21 cellular contexts compared by ENCODE assay signal in the genomic region with DNA sequence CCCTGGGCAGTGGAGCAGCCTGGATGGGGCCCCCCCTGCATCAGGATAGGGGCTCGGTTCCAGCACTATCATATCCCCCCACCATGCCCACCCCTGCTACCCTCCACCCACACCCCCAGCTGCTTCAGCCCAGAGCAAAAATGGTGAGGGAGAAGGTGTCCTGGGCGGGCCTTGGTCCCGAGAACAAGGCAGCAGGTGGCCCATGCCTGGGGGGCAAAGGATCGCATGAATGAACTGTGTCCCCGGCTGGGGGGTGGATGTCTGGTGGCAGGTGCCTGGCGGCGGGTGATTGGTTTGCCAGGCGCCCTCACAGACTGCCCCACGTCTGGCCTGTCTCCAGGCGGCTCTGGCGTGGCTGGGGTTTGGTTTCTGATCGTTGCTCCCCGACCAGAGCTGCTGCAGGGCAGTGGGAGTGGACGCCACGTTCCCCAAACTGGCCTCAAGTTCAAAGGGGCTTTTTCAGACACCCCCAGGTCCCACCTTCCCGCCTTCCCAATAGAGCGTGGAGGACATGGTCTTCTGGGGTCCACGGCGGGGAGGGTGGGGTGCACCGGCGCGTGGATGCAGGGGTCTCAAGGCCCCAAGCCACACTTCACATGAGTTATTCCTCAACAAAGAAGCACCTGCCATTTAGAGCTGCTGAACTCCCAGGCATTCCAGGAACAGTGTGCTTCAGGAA. TPM values are rescaled to one million over a fixed set of nuclear protein-coding genes. Genes with fewer than 3 reads are reported as not detected.
DNase-seq lines count a peak whose midpoint lies in the region; ATAC-seq and TF ChIP-seq lines count a peak whose summit lies in the region.
"Had no signal": no experiment of that assay in that cellular context is flagged by ENCODE, and none has a peak within 500 bp of the region (broad histone marks: within the 10 kb centered on the region; RNA-seq: fewer than 3 reads in every experiment).

No MANE protein-coding gene starts in this region.

- ATAC-seq in stimulated activated effector memory CD8-positive, alpha-beta T cell treated with anti-CD3 and anti-CD28 coated beads, Interleukin-12 subunit alpha, Interleukin-12 subunit beta, amount 100 ng/mL, for 72 hours: no peak
- ATAC-seq: activated T-helper 17 cell treated with anti-CD3 and anti-CD28 coated beads, Interleukin-2, amount 50 U/mL, for 72 hours; stimulated activated memory B cell treated with anti-CD40 and anti-IgM and Interleukin-4, amounts not matched to agents 10 μg/mL and 1 μg/mL and 100 μg/mL, for 72 hours had no signal

- no peak overlapping the region for H2BK15ac ChIP-seq in neuronal stem cell (ENCODE audit: low read length)

- no peak overlapping the region for H4K8ac ChIP-seq in neuronal stem cell (ENCODE audit: low read depth, low read length)

- no peaks in the 10 kb centered on the region for H3K9me3 Mint-ChIP-seq in stimulated activated effector memory CD8-positive, alpha-beta T cell treated with anti-CD3 and anti-CD28 coated beads, Interleukin-12 subunit alpha, Interleukin-12 subunit beta, amount 100 ng/mL, for 72 hours
- H3K9me3 Mint-ChIP-seq: activated T-helper 17 cell treated with anti-CD3 and anti-CD28 coated beads, Interleukin-2, amount 50 U/mL, for 72 hours; stimulated activated memory B cell treated with anti-CD40 and anti-IgM and Interleukin-4, amounts not matched to agents 10 μg/mL and 1 μg/mL and 100 μg/mL, for 72 hours had no signal

- no peak overlapping the region for H3K27ac Mint-ChIP-seq in stimulated activated effector memory CD8-positive, alpha-beta T cell treated with anti-CD3 and anti-CD28 coated beads, Interleukin-12 subunit alpha, Interleukin-12 subunit beta, amount 100 ng/mL, for 72 hours
- H3K27ac Mint-ChIP-seq: activated T-helper 17 cell treated with anti-CD3 and anti-CD28 coated beads, Interleukin-2, amount 50 U/mL, for 72 hours; stimulated activated memory B cell treated with anti-CD40 and anti-IgM and Interleukin-4, amounts not matched to agents 10 μg/mL and 1 μg/mL and 100 μg/mL, for 72 hours had no signal

- H2BK5ac ChIP-seq in neuronal stem cell (ENCODE audit: low read length): no peak overlapping the region

- H3K27me3 ChIP-seq in neuronal stem cell (ENCODE audit: control insufficient read depth in 3 of 3, insufficient read depth in 3 of 3, low read depth in 1 of 3, low read length in 3 of 3): peaks cover 0 to 2% (median 0%) of the 10 kb centered on the region in 3 experiments
- H3K27me3 ChIP-seq: hepatocyte had no signal

- H3K9ac ChIP-seq in neuronal stem cell (ENCODE audit: low read depth, low read length, poor library complexity): no peak overlapping the region

- H3K79me1 ChIP-seq in neuronal stem cell (ENCODE audit: low read depth, low read length): no peaks in the 10 kb centered on the region

- no CpG with 5 or more reads among the region's 22 CpGs for WGBS in neuronal stem cell (ENCODE audit: extremely low coverage in 2 of 2, insufficient read length in 2 of 2, insufficient replicate concordance in 1 of 2), 2 donors

- H2BK120ac ChIP-seq in neuronal stem cell (ENCODE audit: low read depth, low read length): no peak overlapping the region

- no peak overlapping the region for H3K4ac ChIP-seq in neuronal stem cell (ENCODE audit: low read length)

- peak overlapping the region; percentile 61 for H3K27ac ChIP-seq in VCaP
- no peak overlapping the region for H3K27ac ChIP-seq in neuronal stem cell (replicated peaks; ENCODE audit: low read length)
- H3K27ac ChIP-seq: transverse colon had no signal

- TF ChIP-seq CTCF in VCaP (conservative IDR thresholded peaks at IDR 0.05): no peak

- peaks cover 14 to 25% of the 10 kb centered on the region in 2 donors for H3K4me1 ChIP-seq in neuronal stem cell (ENCODE audit: control insufficient read depth in 2 of 2, insufficient read depth in 1 of 2, low read depth in 1 of 2, low read length in 2 of 2)

- no peaks in the 10 kb centered on the region for H3K36me3 ChIP-seq in neuronal stem cell (replicated peaks in 1 of 2; ENCODE audit: control insufficient read depth in 2 of 2, insufficient read depth in 2 of 2, low read length in 2 of 2)
- H3K36me3 ChIP-seq: transverse colon had no signal

- no peaks in the 10 kb centered on the region for H3K9me3 ChIP-seq in neuronal stem cell (replicated peaks in 1 of 2; ENCODE audit: control insufficient read depth in 2 of 2, insufficient read depth in 1 of 2, low read depth in 1 of 2, low read length in 2 of 2)
- H3K9me3 ChIP-seq: A549, transverse colon had no signal

- H2AFZ ChIP-seq in neuronal stem cell (ENCODE audit: low read length): no peak overlapping the region
- H2AFZ ChIP-seq: hepatocyte had no signal

- H3K14ac ChIP-seq in neuronal stem cell (ENCODE audit: low read length): no peak overlapping the region

- no peak overlapping the region for H2AK5ac ChIP-seq in neuronal stem cell (ENCODE audit: low read depth, low read length)

- no peak overlapping the region for H2BK12ac ChIP-seq in neuronal stem cell (ENCODE audit: low read length)

- no peak overlapping the region for H3K4me3 ChIP-seq in neuronal stem cell (ENCODE audit: low read length in 2 of 2)
- H3K4me3 ChIP-seq: A549, hepatocyte, transverse colon had no signal

- intact Hi-C loops in head of caudate nucleus (cut with DNase I): no loop called here

- peak overlapping the region; percentile 51 for H3K18ac ChIP-seq in neuronal stem cell (ENCODE audit: low read length)

- DNase-seq in NCI-H1417 (lab: John Stamatoyannopoulos, UW) (peak in 2 of 3 experiments; percentile 68 to 73), NCI-H1417 treated with DMSO at 0.1 percent for 48 hours (lab: John Stamatoyannopoulos, UW) (no peak), NCI-H1694 (lab: John Stamatoyannopoulos, UW) (peak; percentile 59), neuronal stem cell (ENCODE audit: low spot score) (no peak), head of caudate nucleus (no peak), A172 (ENCODE audit: low spot score) (no peak)
- no peak for DNase-seq in stimulated activated effector memory CD8-positive, alpha-beta T cell treated with anti-CD3 and anti-CD28 coated beads, Interleukin-12 subunit alpha, Interleukin-12 subunit beta, amount 100 ng/mL, for 72 hours (ENCODE audit: low spot score in 2 of 2)
- DNase-seq: activated CD4-positive, CD25-positive, alpha-beta regulatory T cell; central memory CD4-positive, alpha-beta T cell; effector memory CD4-positive, alpha-beta T cell; T-helper 1 cell had no signal

- no peak overlapping the region for H3K4me2 ChIP-seq in neuronal stem cell (ENCODE audit: insufficient read depth, low read length, poor library complexity, severe bottlenecking)
- H3K4me2 ChIP-seq: hepatocyte had no signal

- H3K4me3 Mint-ChIP-seq in stimulated activated effector memory CD8-positive, alpha-beta T cell treated with anti-CD3 and anti-CD28 coated beads, Interleukin-12 subunit alpha, Interleukin-12 subunit beta, amount 100 ng/mL, for 72 hours: no peak overlapping the region
- H3K4me3 Mint-ChIP-seq: activated T-helper 17 cell treated with anti-CD3 and anti-CD28 coated beads, Interleukin-2, amount 50 U/mL, for 72 hours; stimulated activated memory B cell treated with anti-CD40 and anti-IgM and Interleukin-4, amounts not matched to agents 10 μg/mL and 1 μg/mL and 100 μg/mL, for 72 hours had no signal

- no peak overlapping the region for H4K91ac ChIP-seq in neuronal stem cell (ENCODE audit: low read depth, low read length, poor library complexity)

- no peaks in the 10 kb centered on the region for H3K36me3 Mint-ChIP-seq in stimulated activated effector memory CD8-positive, alpha-beta T cell treated with anti-CD3 and anti-CD28 coated beads, Interleukin-12 subunit alpha, Interleukin-12 subunit beta, amount 100 ng/mL, for 72 hours
- H3K36me3 Mint-ChIP-seq: stimulated activated memory B cell treated with anti-CD40 and anti-IgM and Interleukin-4, amounts not matched to agents 10 μg/mL and 1 μg/mL and 100 μg/mL, for 72 hours had no signal

- peaks cover 30% of the 10 kb centered on the region for H3K4me1 Mint-ChIP-seq in stimulated activated effector memory CD8-positive, alpha-beta T cell treated with anti-CD3 and anti-CD28 coated beads, Interleukin-12 subunit alpha, Interleukin-12 subunit beta, amount 100 ng/mL, for 72 hours

- no peak overlapping the region for H3K23ac ChIP-seq in neuronal stem cell (ENCODE audit: low read depth, low read length, poor library complexity)

RNA-seq across cellular contexts. Expression of gene UTS2R, which starts 12.6 kb away (rescaled TPM):
- polyA plus RNA-seq in neuronal stem cell (2013, experiment 1 of 2): 0.11 TPM
- polyA plus RNA-seq in neuronal stem cell (2013, experiment 2 of 2): 0.12 TPM
- not detected in 2 replicates for total RNA-seq in A172 (2014; rRNA removed; shearing (Covaris generic))
- total RNA-seq: activated CD8-positive, alpha-beta memory T cell treated with anti-CD3 and anti-CD28 coated beads for 36 hours; Daoy; mucosa of gallbladder; omental fat pad had no signal
- polyA plus RNA-seq: A549, hepatocyte had no signal

RNA-seq across cellular contexts. Expression of gene TEX19, which starts 25.1 kb away (rescaled TPM):
- polyA plus RNA-seq in neuronal stem cell (2013, experiment 1 of 2): 0.28 TPM
- polyA plus RNA-seq in neuronal stem cell (2013, experiment 2 of 2): 0.19 TPM
- total RNA-seq in A172 (2014; rRNA removed; shearing (Covaris generic)): 0.22 TPM in 1 of 2 replicates, not detected in the other
- total RNA-seq: activated CD8-positive, alpha-beta memory T cell treated with anti-CD3 and anti-CD28 coated beads for 36 hours; Daoy; hepatocyte; mucosa of gallbladder; omental fat pad; transverse colon had no signal
- polyA plus RNA-seq: hepatocyte had no signal

RNA-seq across cellular contexts. Expression of gene HEXD, which starts 34.0 kb away (rescaled TPM):
- polyA plus RNA-seq in neuronal stem cell (2013, experiment 1 of 2): 19.9 TPM
- polyA plus RNA-seq in neuronal stem cell (2013, experiment 2 of 2): 19.4 TPM
- total RNA-seq in A172 (2014; rRNA removed; shearing (Covaris generic)): 8.7 and 10.5 TPM in 2 replicates

RNA-seq across cellular contexts. Expression of gene OGFOD3, which starts 34.2 kb away (rescaled TPM):
- 14.8 TPM for polyA plus RNA-seq in neuronal stem cell (2013, experiment 1 of 2)
- 15.3 TPM for polyA plus RNA-seq in neuronal stem cell (2013, experiment 2 of 2)
- 38.7 and 41.0 TPM in 2 replicates for total RNA-seq in A172 (2014; rRNA removed; shearing (Covaris generic))

RNA-seq across cellular contexts. Expression of gene SECTM1, which starts 50.6 kb away (rescaled TPM):
- polyA plus RNA-seq in neuronal stem cell (2013, experiment 1 of 2): 0.39 TPM
- 0.65 TPM for polyA plus RNA-seq in neuronal stem cell (2013, experiment 2 of 2)
- 1.2 and 1.6 TPM in 2 replicates for total RNA-seq in A172 (2014; rRNA removed; shearing (Covaris generic))

Comparison
In these comparisons a context has a peak if more than half of its experiments do, and no peak if none do; other contexts are left out.
1. DNase-seq: peak in NCI-H1417 (2 of 3) and NCI-H1694 (single experiment); none in NCI-H1417 treated with DMSO at 0.1 percent for 48 hours (single experiment), neuronal stem cell (single experiment), stimulated activated effector memory CD8-positive, alpha-beta T cell treated with anti-CD3 and anti-CD28 coated beads, Interleukin-12 subunit alpha, Interleukin-12 subunit beta, amount 100 ng/mL, for 72 hours (0 of 2), head of caudate nucleus (0 of 42) and A172 (single experiment).